Comparison of ENCODE assay signal across 10 cellular contexts in genomic region chr18:55500316-55501086, GRCh38.
DNase-seq lines count a peak whose midpoint lies in the region; ATAC-seq, FAIRE-seq and TF ChIP-seq lines count a peak whose summit lies in the region.
"Had no signal": no experiment of that assay in that cellular context is flagged by ENCODE, and none has a peak within 500 bp of the region (broad histone marks: within the 10 kb centered on the region; RNA-seq: fewer than 3 reads in every experiment).

No MANE protein-coding gene starts in this region.

- peak overlapping the region; percentile 91 for H3K27ac ChIP-seq in astrocyte (ENCODE audit: low read depth, low read length)
- H3K27ac ChIP-seq in stomach, result peak overlapping the region in 4 of 5 donors; percentile 52 to 76 (median 65)

- H3K4me1 ChIP-seq in astrocyte (ENCODE audit: insufficient read depth, low read length) (peaks cover 48% of the 10 kb centered on the region), stomach (peaks cover 0 to 4% (median 0%) of the 10 kb centered on the region in 4 donors)

- TF ChIP-seq POLR2A in stomach (IDR thresholded peaks at IDR 0.05), result no peak

- no peak for TF ChIP-seq EP300 in stomach (IDR thresholded peaks at IDR 0.05)

- CTCF ChIA-PET in Calu3 (lab: Charles Lee), result no interaction called here

- H3K4me3 ChIP-seq in astrocyte (ENCODE audit: insufficient read depth, low read depth, low read length) (peak overlapping the region; percentile 4), stomach (no peak overlapping the region)

- H3K27me3 Mint-ChIP-seq in astrocyte (ENCODE audit: low read depth, unreplicated experiment), result no peaks in the 10 kb centered on the region
- no peaks in the 10 kb centered on the region for H3K27me3 Mint-ChIP-seq in Calu3 (ENCODE audit: unreplicated experiment)

- H3K36me3 Mint-ChIP-seq in astrocyte (ENCODE audit: low read depth, unreplicated experiment), result peaks cover 3% of the 10 kb centered on the region
- H3K36me3 Mint-ChIP-seq in Calu3 (ENCODE audit: insufficient read depth, unreplicated experiment), result no peaks in the 10 kb centered on the region

- no peaks in the 10 kb centered on the region for H4K20me1 ChIP-seq in astrocyte (ENCODE audit: insufficient read depth, low read length)

- peak overlapping the region; percentile 90 for H3K27ac Mint-ChIP-seq in astrocyte (ENCODE audit: unreplicated experiment)
- H3K27ac Mint-ChIP-seq in Calu3 (ENCODE audit: unreplicated experiment), result no peak overlapping the region

- peak overlapping the region; percentile 76 for H3K4me2 ChIP-seq in astrocyte (ENCODE audit: low read length)

- H3K27me3 ChIP-seq in astrocyte (ENCODE audit: insufficient read depth, low read length), result no peaks in the 10 kb centered on the region
- no peaks in the 10 kb centered on the region for H3K27me3 ChIP-seq in stomach

- WGBS in stomach, 5 donors, result 41 to 53% (median 46%) methylated on average over 4 of the region's 4 CpGs

- peak; percentile 98 for FAIRE-seq in astrocyte (lab: Jason Lieb, UNC)
- FAIRE-seq: kidney had no signal

- H3K4me1 Mint-ChIP-seq in astrocyte (ENCODE audit: low read depth, unreplicated experiment), result peaks cover 39% of the 10 kb centered on the region
- H3K4me1 Mint-ChIP-seq in Calu3 (ENCODE audit: low read depth, unreplicated experiment), result no peaks in the 10 kb centered on the region

- ATAC-seq in left ventricle myocardium superior (peak; percentile 66), HG03342 (IDR thresholded peaks at IDR 0.05; ENCODE audit: unreplicated experiment) (no peak)

- H3K9me3 ChIP-seq in astrocyte (ENCODE audit: insufficient read depth, low read depth, low read length) (no peaks in the 10 kb centered on the region), stomach (no peaks in the 10 kb centered on the region)

- no peak overlapping the region for H2AFZ ChIP-seq in astrocyte (ENCODE audit: low read depth, low read length)

- H3K79me2 ChIP-seq in astrocyte (ENCODE audit: insufficient read depth, low read length), result peaks cover 74% of the 10 kb centered on the region

- H3K4me3 Mint-ChIP-seq in astrocyte (ENCODE audit: unreplicated experiment), result no peak overlapping the region
- no peak overlapping the region for H3K4me3 Mint-ChIP-seq in Calu3 (ENCODE audit: low read depth, unreplicated experiment)

- no peak for TF ChIP-seq CTCF in astrocyte (IDR thresholded peaks at IDR 0.05; ENCODE audit: insufficient read depth, low read depth, low read length)
- TF ChIP-seq CTCF in stomach (IDR thresholded peaks at IDR 0.05), result no peak
- TF ChIP-seq CTCF in Calu3 (IDR thresholded peaks at IDR 0.05; ENCODE audit: unreplicated experiment), result no peak

- H3K36me3 ChIP-seq in astrocyte (ENCODE audit: insufficient read depth, low read length) (no peaks in the 10 kb centered on the region), stomach (no peaks in the 10 kb centered on the region)

- no TSS peak for BruUV-seq in Calu3 (replicated peaks; lab: Mats Ljungman, UMichigan)

- intact Hi-C loops in left ventricle myocardium superior (cut with micrococcal nuclease), result no loop called here
- intact Hi-C loops in stomach (cut with DNase I; ENCODE audit: low total_unique reads), result no loop called here
- intact Hi-C loops in Calu3 (cut with micrococcal nuclease; ENCODE audit: unreplicated experiment), result no loop called here

- H3K9me3 Mint-ChIP-seq in astrocyte (ENCODE audit: unreplicated experiment), result no peaks in the 10 kb centered on the region
- H3K9me3 Mint-ChIP-seq in Calu3 (ENCODE audit: low read depth, unreplicated experiment), result no peaks in the 10 kb centered on the region

- H3K9ac ChIP-seq in astrocyte (ENCODE audit: low read length), result peak overlapping the region; percentile 80

- DNase-seq in HCEC 1CT (peak; percentile 86), astrocyte (ENCODE audit: low read depth) (peak; percentile 97), left ventricle myocardium superior (no peak), stomach (no peak), Calu3 (no peak), NCI-H128 (lab: John Stamatoyannopoulos, UW; ENCODE audit: unreplicated experiment) (no peak)
- DNase-seq in NK-92 treated with Interleukin-12 subunit alpha and Interleukin-12 subunit beta, amount 100 ng/mL, for 24 hours (lab: John Stamatoyannopoulos, UW), result no peak
- DNase-seq: activated CD4-positive, CD25-positive, alpha-beta regulatory T cell; kidney had no signal

Comparison
In these comparisons a context has a peak if more than half of its experiments do, and no peak if none do; other contexts are left out.
1. DNase-seq: peak in HCEC 1CT (single experiment) and astrocyte (single experiment); none in left ventricle myocardium superior (single experiment), stomach (single experiment), NK-92 treated with Interleukin-12 subunit alpha and Interleukin-12 subunit beta, amount 100 ng/mL, for 24 hours (single experiment), Calu3 (single experiment) and NCI-H128 (single experiment).